10 cellular contexts compared by ENCODE assay signal in the genomic region with DNA sequence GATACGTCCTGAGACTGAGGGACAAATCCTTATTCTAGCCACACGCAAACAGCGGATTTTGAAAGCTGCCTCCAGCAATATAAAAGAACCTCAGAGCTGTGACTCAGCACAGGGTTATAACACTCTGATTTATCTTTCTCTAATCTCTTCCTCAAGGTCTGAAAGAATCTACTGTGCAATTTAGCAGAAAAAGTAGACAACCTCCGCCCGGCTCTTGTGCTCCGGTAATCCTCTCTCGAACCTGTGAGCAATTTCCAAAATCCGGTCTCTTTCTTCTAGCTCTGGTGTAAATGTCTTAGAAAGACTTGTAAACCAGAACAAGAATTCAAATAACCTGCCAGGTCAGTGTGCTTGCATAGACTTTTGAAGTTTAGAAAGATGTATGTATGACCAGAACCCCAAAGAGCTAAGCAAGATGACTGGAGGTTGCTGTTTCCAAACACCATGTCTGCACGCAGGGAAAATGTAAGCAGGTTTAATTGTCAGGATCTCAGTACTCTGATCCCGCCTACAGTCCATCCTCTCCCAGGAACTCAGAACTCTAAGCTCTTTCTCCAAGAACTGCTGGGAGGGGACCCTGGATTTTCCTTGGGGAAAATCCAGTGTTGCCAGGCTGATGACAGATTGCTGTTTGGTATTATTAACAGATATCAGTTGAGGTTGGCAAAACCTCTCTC.
DNase-seq lines count a peak whose midpoint lies in the region; ATAC-seq and TF ChIP-seq lines count a peak whose summit lies in the region.
"Had no signal": no experiment of that assay in that cellular context is flagged by ENCODE, and none has a peak within 500 bp of the region (broad histone marks: within the 10 kb centered on the region; RNA-seq: fewer than 3 reads in every experiment).

No MANE protein-coding gene starts in this region.

- H3K4me3 ChIP-seq in CD4-positive, CD25-positive, alpha-beta regulatory T cell (ENCODE audit: low read depth, low read length) = peak overlapping the region; percentile 7
- no peak overlapping the region for H3K4me3 ChIP-seq in astrocyte of the spinal cord (ENCODE audit: low read depth, low read length)
- H3K4me3 ChIP-seq: vagina had no signal

- peaks cover 0 to 12% (median 2%) of the 10 kb centered on the region in 7 donors for H3K9me3 Mint-ChIP-seq in CD4-positive, CD25-positive, alpha-beta regulatory T cell
- H3K9me3 Mint-ChIP-seq: activated CD8-positive, alpha-beta T cell treated with anti-CD3 and anti-CD28 coated beads for 36 hours had no signal

- peak overlapping the region in 1 of 4 donors; percentile 29 for H3K4me3 Mint-ChIP-seq in CD4-positive, CD25-positive, alpha-beta regulatory T cell
- H3K4me3 Mint-ChIP-seq: activated CD8-positive, alpha-beta T cell treated with anti-CD3 and anti-CD28 coated beads for 36 hours had no signal

- no peak for DNase-seq in CD4-positive, CD25-positive, alpha-beta regulatory T cell
- DNase-seq in M059J (ENCODE audit: low read depth) = peak; percentile 92
- DNase-seq in astrocyte of the spinal cord (ENCODE audit: low read depth, low spot score) = peak; percentile 71
- peak in 1 of 2 donors; percentile 28 for DNase-seq in left colon
- DNase-seq in GM19240 (ENCODE audit: insufficient read length, low spot score) = no peak
- DNase-seq in GM19238 (ENCODE audit: insufficient read length, low spot score) = no peak
- DNase-seq: activated CD8-positive, alpha-beta T cell treated with anti-CD3 and anti-CD28 coated beads for 36 hours had no signal

- in situ Hi-C loops in astrocyte of the spinal cord (cut with HindIII; ENCODE audit: low sequenced_read_pairs) = no loop called here

- TF ChIP-seq POLR2A in GM18505 (IDR thresholded peaks at IDR 0.05; ENCODE audit: borderline replicate concordance, extremely low read depth, insufficient read depth, insufficient read length) = no peak

- ATAC-seq in CD4-positive, CD25-positive, alpha-beta regulatory T cell (ENCODE audit: low read depth in 2 of 2) = no peak
- ATAC-seq in left colon = peak; percentile 57
- ATAC-seq in GM18505 (IDR thresholded peaks at IDR 0.05; ENCODE audit: unreplicated experiment) = no peak
- ATAC-seq in GM21619 (IDR thresholded peaks at IDR 0.05; ENCODE audit: unreplicated experiment) = no peak

- H3K27ac Mint-ChIP-seq in CD4-positive, CD25-positive, alpha-beta regulatory T cell = no peak overlapping the region

- no peak overlapping the region for H3K27ac ChIP-seq in CD4-positive, CD25-positive, alpha-beta regulatory T cell (ENCODE audit: insufficient read depth, low read length, poor library complexity, severe bottlenecking)
- H3K27ac ChIP-seq: vagina had no signal

- no peaks in the 10 kb centered on the region for H3K27me3 Mint-ChIP-seq in CD4-positive, CD25-positive, alpha-beta regulatory T cell

- no peaks in the 10 kb centered on the region for H3K9me3 ChIP-seq in CD4-positive, CD25-positive, alpha-beta regulatory T cell (ENCODE audit: control insufficient read depth in 2 of 2, low read length in 2 of 2)
- H3K9me3 ChIP-seq: vagina had no signal

- no peaks in the 10 kb centered on the region for H3K4me1 ChIP-seq in CD4-positive, CD25-positive, alpha-beta regulatory T cell (ENCODE audit: control insufficient read depth, insufficient read depth, low read length, poor library complexity, severe bottlenecking)
- H3K4me1 ChIP-seq: vagina had no signal

- no peaks in the 10 kb centered on the region for H3K27me3 ChIP-seq in CD4-positive, CD25-positive, alpha-beta regulatory T cell (ENCODE audit: control insufficient read depth, insufficient read depth, low read length)
- H3K27me3 ChIP-seq: vagina had no signal

- no peaks in the 10 kb centered on the region for H3K36me3 ChIP-seq in CD4-positive, CD25-positive, alpha-beta regulatory T cell (ENCODE audit: control insufficient read depth, insufficient read depth, low read length)
- H3K36me3 ChIP-seq: vagina had no signal

- no peaks in the 10 kb centered on the region for H3K36me3 Mint-ChIP-seq in CD4-positive, CD25-positive, alpha-beta regulatory T cell

- H3K4me1 Mint-ChIP-seq in CD4-positive, CD25-positive, alpha-beta regulatory T cell = peaks cover 4 to 5% (median 5%) of the 10 kb centered on the region in 4 donors

- intact Hi-C loops in left colon (cut with DNase I, micrococcal nuclease) = no loop called here

- TF ChIP-seq CTCF in astrocyte of the spinal cord (IDR thresholded peaks at IDR 0.05; ENCODE audit: low read depth, low read length) = no peak

Comparison
In these comparisons a context has a peak if more than half of its experiments do, and no peak if none do; other contexts are left out.
1. DNase-seq: peak in M059J (single experiment) and astrocyte of the spinal cord (single experiment); none in CD4-positive, CD25-positive, alpha-beta regulatory T cell (0 of 3), GM19240 (single experiment) and GM19238 (single experiment).